ENCODE assay signal across 22 cellular contexts in genomic region chr6:281469-282103, GRCh38.
"Had no signal": no experiment of that assay in that cellular context is flagged by ENCODE, and none has a peak within 500 bp of the region (broad histone marks: within the 10 kb centered on the region; RNA-seq: fewer than 3 reads in every experiment).

No MANE protein-coding gene starts in this region.

- H3K9me3 ChIP-seq: SJSA1 had no signal

- H3K27ac ChIP-seq: KMS-11, SJSA1, SK-N-MC had no signal

- FAIRE-seq: RCC 7860 had no signal

- H3K36me3 ChIP-seq: SJSA1 had no signal

- H3K4me2 ChIP-seq: KMS-11 had no signal

- H3K4me3 ChIP-seq: SJSA1, SK-N-MC had no signal

- DNase-seq: IMR-90, Kasumi-1, MM.1S, NCI-H1092 treated with DMSO at 0.1 percent for 48 hours, NCI-H1436, NCI-H187, NCI-H2029, NCI-H2081 treated with DMSO at 0.1 percent for 48 hours, NCI-H2171, NCI-H226, NCI-H446, NCI-H510A, NCI-H524 treated with DMSO at 0.1 percent for 48 hours, NCI-H69, NCI-H774, Right ventricle myocardium superior, RPMI8226, SIG-M5 had no signal

- H3K4me1 ChIP-seq: SJSA1 had no signal

- H3K9ac ChIP-seq: KMS-11 had no signal
